Comparison of ENCODE assay signal across 27 cellular contexts in genomic region chr19:16022251-16022650, GRCh38.
"Had no signal": no experiment of that assay in that cellular context is flagged by ENCODE, and none has a peak within 500 bp of the region (broad histone marks: within the 10 kb centered on the region; RNA-seq: fewer than 3 reads in every experiment).

No MANE protein-coding gene starts in this region.

- ATAC-seq: left lobe of liver; naive thymus-derived CD8-positive, alpha-beta T cell; pancreas; right lobe of liver; stimulated activated naive CD8-positive, alpha-beta T cell treated with anti-CD3 and anti-CD28 coated beads, Interleukin-15, amount 100 ng/mL, for 72 hours had no signal

- DNase-seq: central memory CD4-positive, alpha-beta T cell; dermis blood vessel endothelial cell; effector memory CD4-positive, alpha-beta T cell; erythroblast; esophagus squamous epithelium; foreskin melanocyte; glutamatergic neuron; hypothalamus; mesendoderm; nephron progenitor cell; occipital lobe; stimulated activated CD4-positive, alpha-beta T cell treated with anti-CD3 and anti-CD28 coated beads, Interleukin-12 subunit alpha, Interleukin-12 subunit beta, amount 100 ng/mL, for 4 hours; stimulated activated CD4-positive, alpha-beta T cell treated with anti-CD3 and anti-CD28 coated beads, Interleukin-1b, Interleukin-23, amount 100 ng/mL, for 48 hours; stimulated activated CD4-positive, alpha-beta T cell treated with anti-CD3 and anti-CD28 coated beads, Interleukin-4, amount 100 ng/mL, for 1 hour; stimulated activated CD8-positive, alpha-beta memory T cell treated with anti-CD3 and anti-CD28 coated beads, Interleukin-4, amount 100 ng/mL, for 48 hours; stimulated activated naive CD4-positive, alpha-beta T cell; stimulated activated naive CD8-positive, alpha-beta T cell treated with anti-CD3 and anti-CD28 coated beads, Interleukin-15, amount 100 ng/mL, for 72 hours; thyroid gland; trophoblast cell had no signal

- H3K9me3 ChIP-seq: esophagus squamous epithelium, pancreas, right lobe of liver, suprapubic skin, thyroid gland had no signal

- H3K9me3 Mint-ChIP-seq: naive thymus-derived CD8-positive, alpha-beta T cell; stimulated activated naive CD8-positive, alpha-beta T cell treated with anti-CD3 and anti-CD28 coated beads, Interleukin-15, amount 100 ng/mL, for 72 hours had no signal

- H3K4me3 ChIP-seq: coronary artery, esophagus squamous epithelium, pancreas, right lobe of liver, smooth muscle cell, suprapubic skin, thyroid gland had no signal

- H3K27me3 ChIP-seq: pancreas, right lobe of liver, thyroid gland had no signal

- H3K4me1 ChIP-seq: esophagus squamous epithelium, pancreas, right lobe of liver, suprapubic skin, thyroid gland had no signal

- H3K4me3 Mint-ChIP-seq: naive thymus-derived CD8-positive, alpha-beta T cell; nephron progenitor cell; stimulated activated naive CD8-positive, alpha-beta T cell treated with anti-CD3 and anti-CD28 coated beads, Interleukin-15, amount 100 ng/mL, for 72 hours had no signal

- H3K4me1 Mint-ChIP-seq: naive thymus-derived CD8-positive, alpha-beta T cell; nephron progenitor cell had no signal

- H3K27ac ChIP-seq: coronary artery, esophagus squamous epithelium, pancreas, right lobe of liver, suprapubic skin, thyroid gland had no signal

- H3K27ac Mint-ChIP-seq: naive thymus-derived CD8-positive, alpha-beta T cell; nephron progenitor cell; progenitor cell of endocrine pancreas had no signal

- H3K27me3 Mint-ChIP-seq: naive thymus-derived CD8-positive, alpha-beta T cell; progenitor cell of endocrine pancreas; stimulated activated naive CD8-positive, alpha-beta T cell treated with anti-CD3 and anti-CD28 coated beads, Interleukin-15, amount 100 ng/mL, for 72 hours had no signal

- H3K36me3 ChIP-seq: esophagus squamous epithelium, pancreas, right lobe of liver, suprapubic skin, thyroid gland had no signal

- H3K36me3 Mint-ChIP-seq: naive thymus-derived CD8-positive, alpha-beta T cell had no signal

- H3K4me2 ChIP-seq: smooth muscle cell had no signal
